ENCODE assay signal across 8 cellular contexts in the genomic region with DNA sequence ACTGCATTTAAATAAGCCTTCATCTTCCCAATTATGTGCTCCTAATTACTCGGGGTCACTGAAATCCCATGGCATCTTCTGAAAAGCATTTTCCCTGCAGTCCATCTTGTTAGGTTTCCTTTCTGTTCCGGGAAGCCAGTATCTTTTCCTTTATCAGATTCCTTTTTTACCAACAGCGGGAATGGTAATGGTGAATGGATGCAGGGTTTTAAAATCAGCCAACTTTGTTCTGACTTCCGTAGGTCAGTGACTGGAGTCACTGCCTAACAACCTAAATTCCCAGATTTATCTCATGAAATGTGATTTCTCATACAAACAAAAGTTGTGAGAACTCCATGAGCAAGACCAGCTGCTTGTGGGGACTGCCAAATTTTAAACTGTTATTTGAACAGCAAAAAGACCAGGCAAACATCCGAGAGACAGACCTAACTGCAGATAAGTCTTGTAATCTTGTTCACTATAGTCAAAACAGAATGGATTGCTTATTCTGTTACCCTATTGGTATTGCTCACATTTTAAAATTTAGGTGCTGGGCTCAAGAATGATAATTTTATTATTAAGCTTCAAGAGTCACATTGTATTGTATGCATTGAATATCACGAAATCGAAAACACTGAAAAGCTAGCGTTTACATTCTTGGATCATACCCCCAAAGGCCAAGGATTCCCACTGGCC. TPM values are rescaled to one million over a fixed set of nuclear protein-coding genes. Genes with fewer than 3 reads are reported as not detected.
DNase-seq lines count a peak whose midpoint lies in the region; ATAC-seq and TF ChIP-seq lines count a peak whose summit lies in the region.

No MANE protein-coding gene starts in this region.

- intact Hi-C loops in mucosa of descending colon (cut with DNase I, micrococcal nuclease): loop anchor here in 1 of 2 donors (10.0 kb wide), 2 partner anchors 148 to 378 kb away; no protein-coding TSS in a partner anchor

- H3K27me3 ChIP-seq in effector memory CD4-positive, alpha-beta T cell (replicated peaks; ENCODE audit: control insufficient read depth, insufficient read depth, low read length, poor library complexity, severe bottlenecking): peaks cover 3% of the 10 kb centered on the region
- no peaks in the 10 kb centered on the region for H3K27me3 ChIP-seq in upper lobe of left lung

- peaks cover 1 to 2% of the 10 kb centered on the region in 2 donors for H3K36me3 Mint-ChIP-seq in activated T-cell treated with anti-CD3 and anti-CD28 coated beads, Interleukin-2, amount 50 U/mL, for 72 hours (ENCODE audit: insufficient read depth in 2 of 2)

- DNase-seq in activated T-cell treated with anti-CD3 and anti-CD28 coated beads, Interleukin-2, amount 50 U/mL, for 72 hours: no peak
- no peak for DNase-seq in activated T-cell treated with anti-CD3 and anti-CD28 coated beads, Interleukin-2, amount 50 U/mL, for 1 hour
- no peak for DNase-seq in effector memory CD4-positive, alpha-beta T cell
- DNase-seq in mucosa of descending colon: no peak
- DNase-seq in upper lobe of left lung: no peak
- no peak for DNase-seq in islet precursor cell

- H3K27ac ChIP-seq in effector memory CD4-positive, alpha-beta T cell (ENCODE audit: insufficient read depth, low read length, poor library complexity, severe bottlenecking): no peak overlapping the region
- H3K27ac ChIP-seq in upper lobe of left lung: peak overlapping the region; percentile 76 to 90 (median 90)

- H3K9me3 Mint-ChIP-seq in activated T-cell treated with anti-CD3 and anti-CD28 coated beads, Interleukin-2, amount 50 U/mL, for 72 hours: no peaks in the 10 kb centered on the region

- H3K4me3 Mint-ChIP-seq in activated T-cell treated with anti-CD3 and anti-CD28 coated beads, Interleukin-2, amount 50 U/mL, for 72 hours: peak overlapping the region; percentile 90 to 97

- H3K9me3 ChIP-seq in effector memory CD4-positive, alpha-beta T cell (ENCODE audit: control insufficient read depth, low read length): no peaks in the 10 kb centered on the region
- no peaks in the 10 kb centered on the region for H3K9me3 ChIP-seq in mucosa of descending colon
- no peaks in the 10 kb centered on the region for H3K9me3 ChIP-seq in upper lobe of left lung

- no peak for ATAC-seq in activated T-cell treated with anti-CD3 and anti-CD28 coated beads, Interleukin-2, amount 50 U/mL, for 72 hours (replicated peaks in 1 of 2)
- ATAC-seq in mucosa of descending colon: no peak
- no peak for ATAC-seq in upper lobe of left lung (ENCODE audit: low FRiP score in 2 of 2)
- ATAC-seq in HG02981 (IDR thresholded peaks at IDR 0.05; ENCODE audit: unreplicated experiment): no peak
- ATAC-seq in esophagus mucosa: no peak

- H3K27me3 Mint-ChIP-seq in activated T-cell treated with anti-CD3 and anti-CD28 coated beads, Interleukin-2, amount 50 U/mL, for 72 hours (ENCODE audit: low read depth): peaks cover 9% of the 10 kb centered on the region

- TF ChIP-seq POLR2A in upper lobe of left lung (IDR thresholded peaks at IDR 0.05): no peak

- H3K4me1 ChIP-seq in effector memory CD4-positive, alpha-beta T cell (ENCODE audit: control insufficient read depth, insufficient read depth, low read length, poor library complexity, severe bottlenecking): peaks cover 13% of the 10 kb centered on the region
- peaks cover 10% of the 10 kb centered on the region for H3K4me1 ChIP-seq in mucosa of descending colon (ENCODE audit: low read depth)
- H3K4me1 ChIP-seq in upper lobe of left lung: peaks cover 8 to 33% (median 13%) of the 10 kb centered on the region in 4 donors

- H3K4me3 ChIP-seq in effector memory CD4-positive, alpha-beta T cell (ENCODE audit: insufficient read depth, low read depth, low read length, poor library complexity, severe bottlenecking): peak overlapping the region; percentile 81
- H3K4me3 ChIP-seq in mucosa of descending colon: peak overlapping the region; percentile 76
- peak overlapping the region in 3 of 4 donors; percentile 66 to 92 (median 86) for H3K4me3 ChIP-seq in upper lobe of left lung

- H3K27ac Mint-ChIP-seq in activated T-cell treated with anti-CD3 and anti-CD28 coated beads, Interleukin-2, amount 50 U/mL, for 72 hours: no peak overlapping the region

- peaks cover 24% of the 10 kb centered on the region for H3K4me1 Mint-ChIP-seq in activated T-cell treated with anti-CD3 and anti-CD28 coated beads, Interleukin-2, amount 50 U/mL, for 72 hours (ENCODE audit: low read depth)

- H3K36me3 ChIP-seq in effector memory CD4-positive, alpha-beta T cell (ENCODE audit: control insufficient read depth, insufficient read depth, low read length): no peaks in the 10 kb centered on the region
- H3K36me3 ChIP-seq in mucosa of descending colon (ENCODE audit: low read depth): no peaks in the 10 kb centered on the region
- H3K36me3 ChIP-seq in upper lobe of left lung: no peaks in the 10 kb centered on the region

- no peak for TF ChIP-seq CTCF in mucosa of descending colon (IDR thresholded peaks at IDR 0.05)
- no peak for TF ChIP-seq CTCF in upper lobe of left lung (IDR thresholded peaks at IDR 0.05)

- 49 to 52% methylated on average over 8 of the region's 8 CpGs for WGBS in upper lobe of left lung, 2 donors

- TF ChIP-seq EP300 in upper lobe of left lung (IDR thresholded peaks at IDR 0.05): no peak

RNA-seq across cellular contexts. Expression of a gene that starts 1.2 kb away (rescaled TPM):
- 10 to 100 TPM; 15.4 to 15.8 TPM for total RNA-seq in activated T-cell treated with anti-CD3 and anti-CD28 coated beads, Interleukin-2, amount 50 U/mL, for 72 hours
- total RNA-seq in mucosa of descending colon (10 to 100 TPM; 14.2 to 16.9 (median 15.5) TPM), upper lobe of left lung (10 to 100 TPM in 4 of 6 donors, 1 to 10 TPM in 2; 4.1 to 18.9 (median 10.4) TPM), esophagus mucosa (4.5 TPM)
